Comparison of ENCODE assay signal across 17 cellular contexts in the genomic region with DNA sequence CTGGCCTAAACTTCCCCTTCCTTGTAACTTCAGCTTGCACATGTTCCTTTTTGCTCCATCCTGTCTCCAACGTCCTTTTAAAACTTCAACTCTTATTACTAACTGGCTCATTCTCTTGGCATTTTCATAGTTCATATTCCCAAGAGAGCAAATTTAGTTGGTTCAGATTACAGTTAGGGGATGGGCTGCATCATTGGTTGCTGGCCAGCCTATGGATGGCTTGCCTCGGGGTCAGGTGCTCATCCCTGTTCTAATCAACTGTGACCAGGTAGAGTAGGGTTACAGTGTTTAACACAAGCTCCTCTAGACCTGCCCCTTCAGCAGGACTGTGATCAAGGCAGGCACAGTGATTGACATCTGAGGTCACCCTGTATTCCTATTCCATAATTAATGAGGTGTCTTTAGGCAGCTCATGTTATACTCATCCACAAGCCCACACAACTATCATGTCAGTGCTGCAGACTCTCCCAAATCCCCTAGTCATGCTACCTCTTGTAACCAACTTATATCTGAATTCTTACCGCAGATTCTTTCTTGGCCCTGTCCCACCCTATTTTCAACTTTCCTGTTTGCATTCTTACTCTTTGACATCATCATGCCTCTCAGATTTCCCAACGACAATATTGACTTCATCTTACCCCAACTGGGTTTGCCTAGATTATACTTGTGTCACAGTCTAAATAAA.
DNase-seq lines count a peak whose midpoint lies in the region; TF ChIP-seq lines count a peak whose summit lies in the region.
"Had no signal": no experiment of that assay in that cellular context is flagged by ENCODE, and none has a peak within 500 bp of the region (broad histone marks: within the 10 kb centered on the region; RNA-seq: fewer than 3 reads in every experiment).

No MANE protein-coding gene starts in this region.

- H3K4me3 ChIP-seq in AG10803 (ENCODE audit: low read length): no peak overlapping the region
- H3K4me3 ChIP-seq in SJSA1: no peak overlapping the region
- no peak overlapping the region for H3K4me3 ChIP-seq in tibial nerve
- H3K4me3 ChIP-seq: adrenal gland; BLaER1 treated with 17β-estradiol and CSF1 and Interleukin-3, amounts not matched to agents 10 nM and 100 nM; gastrocnemius medialis had no signal

- H3K27me3 ChIP-seq in SJSA1 (replicated peaks): no peaks in the 10 kb centered on the region
- H3K27me3 ChIP-seq in tibial nerve: peaks cover 0 to 30% of the 10 kb centered on the region in 2 donors
- H3K27me3 ChIP-seq: adrenal gland; BLaER1 treated with 17β-estradiol and CSF1 and Interleukin-3, amounts not matched to agents 10 nM and 100 nM; gastrocnemius medialis had no signal

- H3K27ac ChIP-seq in SJSA1 (peak overlapping the region; percentile 78), tibial nerve (no peak overlapping the region)
- H3K27ac ChIP-seq: adrenal gland; BLaER1 treated with 17β-estradiol and CSF1 and Interleukin-3, amounts not matched to agents 10 nM and 100 nM; gastrocnemius medialis had no signal

- H3K4me1 ChIP-seq in SJSA1 (replicated peaks): peaks cover 39% of the 10 kb centered on the region
- H3K4me1 ChIP-seq in tibial nerve: no peaks in the 10 kb centered on the region
- H3K4me1 ChIP-seq: adrenal gland; BLaER1 treated with 17β-estradiol and CSF1 and Interleukin-3, amounts not matched to agents 10 nM and 100 nM; gastrocnemius medialis had no signal

- DNase-seq in AG10803 (ENCODE audit: low read depth) (peak; percentile 88), HT-29 (ENCODE audit: low spot score) (peak; percentile 38), SJSA1 (ENCODE audit: low read depth in 1 of 2, low spot score in 2 of 2) (peak; percentile 48 to 75), glomerular visceral epithelial cell (ENCODE audit: extremely low spot score) (peak; percentile 51), erythroblast (lab: John Stamatoyannopoulos, UW) (no peak), tibial nerve (ENCODE audit: low spot score in 2 of 2) (no peak), DMS79 treated with DMSO at 0.1 percent for 48 hours (lab: John Stamatoyannopoulos, UW) (no peak), NK-92 (lab: John Stamatoyannopoulos, UW; ENCODE audit: unreplicated experiment) (no peak)
- DNase-seq: activated CD4-positive, alpha-beta T cell treated with anti-CD3 and anti-CD28 coated beads for 4 hours; activated T-cell treated with anti-CD3 and anti-CD28 coated beads, Interleukin-2, amount 50 U/mL, for 24 hours; adrenal gland; gastrocnemius medialis; KBM-7; NCI-H187; stimulated activated CD4-positive, alpha-beta T cell treated with anti-CD3 and anti-CD28 coated beads, Interleukin-2, amount 100 ng/mL, for 48 hours; stimulated activated naive CD4-positive, alpha-beta T cell had no signal

- TF ChIP-seq EP300 in tibial nerve (IDR thresholded peaks at IDR 0.05): no peak

- 67 to 69% methylated on average over 4 of the region's 4 CpGs for WGBS in tibial nerve, 2 donors

- TF ChIP-seq POLR2A in erythroblast (IDR thresholded peaks at IDR 0.05; ENCODE audit: low read length) (no peak), tibial nerve (IDR thresholded peaks at IDR 0.05) (no peak)

- H3K36me3 ChIP-seq in SJSA1 (no peaks in the 10 kb centered on the region), tibial nerve (no peaks in the 10 kb centered on the region)
- H3K36me3 ChIP-seq: adrenal gland; BLaER1 treated with 17β-estradiol and CSF1 and Interleukin-3, amounts not matched to agents 10 nM and 100 nM; gastrocnemius medialis had no signal

- TF ChIP-seq CTCF in AG10803 (conservative IDR thresholded peaks at IDR 0.05; ENCODE audit: low read length) (no peak), tibial nerve (IDR thresholded peaks at IDR 0.05) (no peak)

- H3K9me3 ChIP-seq in SJSA1 (replicated peaks): no peaks in the 10 kb centered on the region
- no peaks in the 10 kb centered on the region for H3K9me3 ChIP-seq in tibial nerve
- H3K9me3 ChIP-seq: adrenal gland; BLaER1 treated with 17β-estradiol and CSF1 and Interleukin-3, amounts not matched to agents 10 nM and 100 nM; gastrocnemius medialis had no signal

Comparison
In these comparisons a context has a peak if more than half of its experiments do, and no peak if none do; other contexts are left out.
1. DNase-seq: peak in AG10803 (single experiment), HT-29 (single experiment), SJSA1 (2 of 2) and glomerular visceral epithelial cell (single experiment); none in erythroblast (0 of 2), tibial nerve (0 of 2), DMS79 treated with DMSO at 0.1 percent for 48 hours (single experiment) and NK-92 (single experiment).